10 cellular contexts compared by ENCODE assay signal in genomic region chr18:21163647-21164625, GRCh38. TPM values are rescaled to one million over a fixed set of nuclear protein-coding genes. Genes with fewer than 3 reads are reported as not detected.
A peak's percentile ranks its signal among the peaks of the same experiment; 100 is the strongest.
DNase-seq lines count a peak whose midpoint lies in the region; TF ChIP-seq lines count a peak whose summit lies in the region.
"Had no signal": no experiment of that assay in that cellular context is flagged by ENCODE, and none has a peak within 500 bp of the region (broad histone marks: within the 10 kb centered on the region; RNA-seq: fewer than 3 reads in every experiment).

No MANE protein-coding gene starts in this region.

- no peaks in the 10 kb centered on the region for H3K36me3 Mint-ChIP-seq in immature natural killer cell

- peaks cover 0 to 3% (median 0%) of the 10 kb centered on the region in 3 donors for H3K27me3 Mint-ChIP-seq in immature natural killer cell (ENCODE audit: low read depth in 3 of 3)

- H4K20me1 ChIP-seq in fibroblast of lung (ENCODE audit: control insufficient read depth, extremely low read depth, insufficient read depth, low read length) = no peaks in the 10 kb centered on the region

- H3K9me3 ChIP-seq in fibroblast of lung (ENCODE audit: control insufficient read depth, insufficient read depth, low read depth, low read length) = no peaks in the 10 kb centered on the region
- H3K9me3 ChIP-seq: ascending aorta had no signal

- H3K4me1 Mint-ChIP-seq in immature natural killer cell = no peaks in the 10 kb centered on the region

- no peak overlapping the region for H3K27ac Mint-ChIP-seq in immature natural killer cell

- H3K27ac ChIP-seq in fibroblast of lung (ENCODE audit: insufficient read depth, low read length) = peak overlapping the region; percentile 53
- H3K27ac ChIP-seq: ascending aorta had no signal

- DNase-seq in GM03348 (ENCODE audit: low spot score) (peak; percentile 71), RPMI7951 (ENCODE audit: low read depth) (peak; percentile 82), fibroblast of lung (ENCODE audit: low read depth in 2 of 2) (peak; percentile 89 to 96), pons (ENCODE audit: low spot score) (peak; percentile 78), immature natural killer cell (no peak), NCI-H1092 (lab: John Stamatoyannopoulos, UW) (no peak), germinal center (ENCODE audit: low spot score) (no peak), T-helper 1 cell (no peak)
- DNase-seq: SHP77 treated with DMSO at 0.1 percent for 48 hours had no signal

- peak overlapping the region; percentile 15 for H2AFZ ChIP-seq in fibroblast of lung (ENCODE audit: low read length)

- H3K79me2 ChIP-seq in fibroblast of lung (ENCODE audit: control insufficient read depth, insufficient read depth, low read length) = no peaks in the 10 kb centered on the region

- H3K9me3 Mint-ChIP-seq in immature natural killer cell = peaks cover 0 to 3% (median 0%) of the 10 kb centered on the region in 6 donors

- H3K27me3 ChIP-seq in fibroblast of lung (ENCODE audit: control insufficient read depth, insufficient read depth, low read length) = no peaks in the 10 kb centered on the region
- H3K27me3 ChIP-seq: ascending aorta had no signal

- TF ChIP-seq CTCF in fibroblast of lung (conservative IDR thresholded peaks at IDR 0.05 in 1 of 2, IDR thresholded peaks at IDR 0.05 in 1 of 2; ENCODE audit: low read depth in 1 of 2, low read length in 2 of 2) = no peak

- peaks cover 2% of the 10 kb centered on the region for H3K4me1 ChIP-seq in fibroblast of lung (ENCODE audit: control insufficient read depth, extremely low read depth, insufficient read depth, low read length)
- H3K4me1 ChIP-seq: ascending aorta had no signal

- H3K4me3 ChIP-seq in fibroblast of lung (replicated peaks in 1 of 4; ENCODE audit: control extremely low read depth in 1 of 4, insufficient read depth in 1 of 4, low read depth in 3 of 4, low read length in 4 of 4) = peak overlapping the region in 2 of 4 experiments; percentile 21 to 30
- H3K4me3 ChIP-seq: ascending aorta had no signal

- no peak overlapping the region for H3K9ac ChIP-seq in fibroblast of lung (ENCODE audit: insufficient read depth, low read length)

- H3K4me2 ChIP-seq in fibroblast of lung (ENCODE audit: extremely low read depth, insufficient read depth, low read length) = peak overlapping the region; percentile 91

- no peaks in the 10 kb centered on the region for H3K36me3 ChIP-seq in fibroblast of lung (ENCODE audit: control insufficient read depth, insufficient read depth, low read length)
- H3K36me3 ChIP-seq: ascending aorta had no signal

- no peak overlapping the region for H3K4me3 Mint-ChIP-seq in immature natural killer cell

RNA-seq across cellular contexts. Expression of gene ROCK1, which starts 52.3 kb away (rescaled TPM):
- total RNA-seq in RPMI7951 (2014; rRNA removed; shearing (Covaris generic)) = 18.5 and 21.3 TPM in 2 replicates
- 39.5 and 55.2 TPM in 2 replicates for total RNA-seq in fibroblast of lung
- polyA plus RNA-seq in fibroblast of lung (25.4 and 33.2 TPM in 2 replicates), immature natural killer cell (10 to 100 TPM; 15.3 to 56.7 (median 16.0) TPM)
- polyA plus RNA-seq in fibroblast of lung (2012) = 31.2 and 40.5 TPM in 2 replicates
- 2.2 and 2.6 TPM in 2 replicates for polyA minus RNA-seq in fibroblast of lung (ENCODE audit: low replicate concordance)

Comparison
In these comparisons a context has a peak if more than half of its experiments do, and no peak if none do; other contexts are left out.
1. DNase-seq: peak in GM03348 (single experiment), RPMI7951 (single experiment), fibroblast of lung (2 of 2) and pons (single experiment); none in immature natural killer cell (0 of 3), NCI-H1092 (single experiment), germinal center (single experiment) and T-helper 1 cell (0 of 5).